ENCODE assay signal across 13 cellular contexts in the genomic region with DNA sequence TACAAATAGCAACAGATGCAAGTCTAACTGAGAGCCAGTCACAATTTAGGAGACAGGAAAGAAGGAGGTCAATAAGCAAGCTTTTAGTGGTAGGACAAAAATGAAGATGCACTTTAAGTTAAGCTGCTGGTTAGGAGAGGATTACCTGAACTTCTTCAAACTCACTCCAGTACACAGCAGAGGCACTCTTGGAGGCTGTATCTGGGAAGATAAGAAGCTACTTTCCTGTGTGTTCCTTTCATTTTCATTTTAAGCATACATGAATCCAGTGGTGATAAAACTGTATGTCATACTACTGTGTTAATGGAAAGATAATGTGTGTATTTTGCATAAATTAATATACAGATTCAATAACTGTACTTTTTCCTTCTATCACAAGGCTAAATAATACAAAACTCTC. TPM values are rescaled to one million over a fixed set of nuclear protein-coding genes. Genes with fewer than 3 reads are reported as not detected.
DNase-seq lines count a peak whose midpoint lies in the region; ATAC-seq and TF ChIP-seq lines count a peak whose summit lies in the region.
"Had no signal": no experiment of that assay in that cellular context is flagged by ENCODE, and none has a peak within 500 bp of the region (broad histone marks: within the 10 kb centered on the region; RNA-seq: fewer than 3 reads in every experiment).

No MANE protein-coding gene starts in this region.

- H4K91ac ChIP-seq in neuronal stem cell (ENCODE audit: low read depth, low read length, poor library complexity): no peak overlapping the region

- H3K27me3 ChIP-seq in neutrophil (no peaks in the 10 kb centered on the region), neuronal stem cell (ENCODE audit: control insufficient read depth in 3 of 3, insufficient read depth in 3 of 3, low read depth in 1 of 3, low read length in 3 of 3) (no peaks in the 10 kb centered on the region)
- H3K27me3 ChIP-seq: breast epithelium had no signal

- H2BK120ac ChIP-seq in neuronal stem cell (ENCODE audit: low read depth, low read length): no peak overlapping the region

- H3K18ac ChIP-seq in neuronal stem cell (ENCODE audit: low read length): no peak overlapping the region

- H3K27ac ChIP-seq in neutrophil (peak overlapping the region; percentile 35), neuronal stem cell (replicated peaks; ENCODE audit: low read length) (no peak overlapping the region)
- H3K27ac ChIP-seq: breast epithelium, parathyroid adenoma, PC-9 had no signal

- H3K36me3 ChIP-seq in neutrophil (peaks cover 67% of the 10 kb centered on the region), neuronal stem cell (replicated peaks in 1 of 2; ENCODE audit: control insufficient read depth in 2 of 2, insufficient read depth in 2 of 2, low read length in 2 of 2) (peaks cover under 1 to 10% of the 10 kb centered on the region in 2 donors)
- H3K36me3 ChIP-seq: breast epithelium had no signal

- H3K14ac ChIP-seq in neuronal stem cell (ENCODE audit: low read length): no peak overlapping the region

- peaks cover 33% of the 10 kb centered on the region for H3K36me3 Mint-ChIP-seq in activated CD8-positive, alpha-beta memory T cell treated with anti-CD3 and anti-CD28 coated beads, Interleukin-2, amount 10 ng/mL, durations not matched to agents 7 days and 5 days
- H3K36me3 Mint-ChIP-seq in activated T-helper 1 cell treated with anti-CD3 and anti-CD28 coated beads, Interleukin-12 subunit alpha, Interleukin-12 subunit beta, Interleukin-2, Interleukin-4 antibody, amounts not matched to agents 30 ng/mL and 10 ng/mL and 1 ng/mL, durations not matched to agents 14 hours and 24 hours and 36 hours (ENCODE audit: low read depth): peaks cover 25% of the 10 kb centered on the region

- H3K27me3 Mint-ChIP-seq in activated CD8-positive, alpha-beta memory T cell treated with anti-CD3 and anti-CD28 coated beads, Interleukin-2, amount 10 ng/mL, durations not matched to agents 7 days and 5 days: no peaks in the 10 kb centered on the region
- H3K27me3 Mint-ChIP-seq in activated T-helper 1 cell treated with anti-CD3 and anti-CD28 coated beads, Interleukin-12 subunit alpha, Interleukin-12 subunit beta, Interleukin-2, Interleukin-4 antibody, amounts not matched to agents 30 ng/mL and 10 ng/mL and 1 ng/mL, durations not matched to agents 14 hours and 24 hours and 36 hours (ENCODE audit: insufficient read depth): no peaks in the 10 kb centered on the region

- H3K9ac ChIP-seq in neuronal stem cell (ENCODE audit: low read depth, low read length, poor library complexity): no peak overlapping the region
- H3K9ac ChIP-seq: parathyroid adenoma had no signal

- H3K4ac ChIP-seq in neuronal stem cell (ENCODE audit: low read length): no peak overlapping the region

- no peak for TF ChIP-seq CTCF in neutrophil (IDR thresholded peaks at IDR 0.05)

- no peak overlapping the region for H2AFZ ChIP-seq in neuronal stem cell (ENCODE audit: low read length)
- H2AFZ ChIP-seq: parathyroid adenoma, PC-9 had no signal

- CTCF ChIA-PET in activated CD8-positive, alpha-beta memory T cell treated with anti-CD3 and anti-CD28 coated beads, Interleukin-2, amount 10 ng/mL, durations not matched to agents 7 days and 5 days (lab: Charles Lee): interaction anchor here (1.4 to 1.8 kb wide), 3 partner anchors 22 to 116 kb away, joined by 4 to 5 read pairs (median 4); no protein-coding TSS in a partner anchor

- peak overlapping the region; percentile 69 for H3K27ac Mint-ChIP-seq in activated CD8-positive, alpha-beta memory T cell treated with anti-CD3 and anti-CD28 coated beads, Interleukin-2, amount 10 ng/mL, durations not matched to agents 7 days and 5 days
- no peak overlapping the region for H3K27ac Mint-ChIP-seq in activated T-helper 1 cell treated with anti-CD3 and anti-CD28 coated beads, Interleukin-12 subunit alpha, Interleukin-12 subunit beta, Interleukin-2, Interleukin-4 antibody, amounts not matched to agents 30 ng/mL and 10 ng/mL and 1 ng/mL, durations not matched to agents 14 hours and 24 hours and 36 hours

- no peak overlapping the region for H2AK5ac ChIP-seq in neuronal stem cell (ENCODE audit: low read depth, low read length)

- H2BK5ac ChIP-seq in neuronal stem cell (ENCODE audit: low read length): no peak overlapping the region

- H3K79me1 ChIP-seq in neuronal stem cell (ENCODE audit: low read depth, low read length): no peaks in the 10 kb centered on the region

- DNase-seq in activated CD8-positive, alpha-beta memory T cell treated with anti-CD3 and anti-CD28 coated beads, Interleukin-2, amount 10 ng/mL, durations not matched to agents 7 days and 5 days: no peak
- DNase-seq in activated CD8-positive, alpha-beta memory T cell treated with anti-CD3 and anti-CD28 coated beads for 24 hours: no peak
- peak; percentile 31 for DNase-seq in Jurkat, Clone E6-1 (ENCODE audit: low read depth, low spot score)
- DNase-seq in activated T-helper 1 cell treated with anti-CD3 and anti-CD28 coated beads, Interleukin-12 subunit alpha, Interleukin-12 subunit beta, Interleukin-2, Interleukin-4 antibody, amounts not matched to agents 30 ng/mL and 10 ng/mL and 1 ng/mL, durations not matched to agents 14 hours and 24 hours and 36 hours (ENCODE audit: low spot score): no peak
- DNase-seq in neuronal stem cell (ENCODE audit: low spot score) (no peak), glomerular visceral epithelial cell (ENCODE audit: extremely low spot score) (no peak), HuH-7.5 (ENCODE audit: low spot score) (no peak)
- DNase-seq: activated CD4-positive, CD25-positive, alpha-beta regulatory T cell; effector memory CD4-positive, alpha-beta T cell; PC-9 had no signal

- no peak overlapping the region for H3K4me3 ChIP-seq in Jurkat, Clone E6-1 (ENCODE audit: low read length)
- H3K4me3 ChIP-seq in neutrophil (ENCODE audit: low read depth in 1 of 2, low read length in 1 of 2) (no peak overlapping the region), neuronal stem cell (ENCODE audit: low read length in 2 of 2) (no peak overlapping the region)
- H3K4me3 ChIP-seq: breast epithelium, PC-9 had no signal

- no peak overlapping the region for H2BK12ac ChIP-seq in neuronal stem cell (ENCODE audit: low read length)

- H3K9me3 ChIP-seq in neutrophil (no peaks in the 10 kb centered on the region), neuronal stem cell (replicated peaks in 1 of 2; ENCODE audit: control insufficient read depth in 2 of 2, insufficient read depth in 1 of 2, low read depth in 1 of 2, low read length in 2 of 2) (peaks cover 0 to 2% of the 10 kb centered on the region in 2 donors)
- H3K9me3 ChIP-seq: breast epithelium had no signal

- no peak overlapping the region for H2BK15ac ChIP-seq in neuronal stem cell (ENCODE audit: low read length)

- peaks cover 22% of the 10 kb centered on the region for H3K4me1 Mint-ChIP-seq in activated CD8-positive, alpha-beta memory T cell treated with anti-CD3 and anti-CD28 coated beads, Interleukin-2, amount 10 ng/mL, durations not matched to agents 7 days and 5 days
- H3K4me1 Mint-ChIP-seq in activated T-helper 1 cell treated with anti-CD3 and anti-CD28 coated beads, Interleukin-12 subunit alpha, Interleukin-12 subunit beta, Interleukin-2, Interleukin-4 antibody, amounts not matched to agents 30 ng/mL and 10 ng/mL and 1 ng/mL, durations not matched to agents 14 hours and 24 hours and 36 hours (ENCODE audit: low read depth): peaks cover 29% of the 10 kb centered on the region

- intact Hi-C loops in activated T-helper 1 cell treated with anti-CD3 and anti-CD28 coated beads, Interleukin-12 subunit alpha, Interleukin-12 subunit beta, Interleukin-2, Interleukin-4 antibody, amounts not matched to agents 30 ng/mL and 10 ng/mL and 1 ng/mL, durations not matched to agents 14 hours and 24 hours and 36 hours (cut with micrococcal nuclease): loop anchor here (2.0 kb wide), 1 partner anchor 47 kb away; no protein-coding TSS in a partner anchor

- H3K23ac ChIP-seq in neuronal stem cell (ENCODE audit: low read depth, low read length, poor library complexity): no peak overlapping the region

- H3K4me2 ChIP-seq in neuronal stem cell (ENCODE audit: insufficient read depth, low read length, poor library complexity, severe bottlenecking): no peak overlapping the region
- H3K4me2 ChIP-seq: PC-9 had no signal

- H4K8ac ChIP-seq in neuronal stem cell (ENCODE audit: low read depth, low read length): no peak overlapping the region

- H3K4me1 ChIP-seq in neutrophil (ENCODE audit: control insufficient read depth in 1 of 2, insufficient read depth in 1 of 2, low read depth in 1 of 2, low read length in 1 of 2) (no peaks in the 10 kb centered on the region), neuronal stem cell (ENCODE audit: control insufficient read depth in 2 of 2, insufficient read depth in 1 of 2, low read depth in 1 of 2, low read length in 2 of 2) (no peaks in the 10 kb centered on the region)
- H3K4me1 ChIP-seq: breast epithelium, parathyroid adenoma had no signal

- H3K9me3 Mint-ChIP-seq in activated CD8-positive, alpha-beta memory T cell treated with anti-CD3 and anti-CD28 coated beads, Interleukin-2, amount 10 ng/mL, durations not matched to agents 7 days and 5 days (ENCODE audit: low read depth): no peaks in the 10 kb centered on the region
- peaks cover 4% of the 10 kb centered on the region for H3K9me3 Mint-ChIP-seq in activated T-helper 1 cell treated with anti-CD3 and anti-CD28 coated beads, Interleukin-12 subunit alpha, Interleukin-12 subunit beta, Interleukin-2, Interleukin-4 antibody, amounts not matched to agents 30 ng/mL and 10 ng/mL and 1 ng/mL, durations not matched to agents 14 hours and 24 hours and 36 hours

- ATAC-seq in activated CD8-positive, alpha-beta memory T cell treated with anti-CD3 and anti-CD28 coated beads, Interleukin-2, amount 10 ng/mL, durations not matched to agents 7 days and 5 days: peak; percentile 87

- H3K4me3 Mint-ChIP-seq in activated CD8-positive, alpha-beta memory T cell treated with anti-CD3 and anti-CD28 coated beads, Interleukin-2, amount 10 ng/mL, durations not matched to agents 7 days and 5 days: peak overlapping the region; percentile 50
- H3K4me3 Mint-ChIP-seq in activated T-helper 1 cell treated with anti-CD3 and anti-CD28 coated beads, Interleukin-12 subunit alpha, Interleukin-12 subunit beta, Interleukin-2, Interleukin-4 antibody, amounts not matched to agents 30 ng/mL and 10 ng/mL and 1 ng/mL, durations not matched to agents 14 hours and 24 hours and 36 hours: peak overlapping the region; percentile 40

RNA-seq across cellular contexts. Expression of gene HYCC2, which starts 49.6 kb away (rescaled TPM):
- 10 to 100 TPM; 33.4 to 37.2 TPM for total RNA-seq in activated CD8-positive, alpha-beta memory T cell treated with anti-CD3 and anti-CD28 coated beads, Interleukin-2, amount 10 ng/mL, durations not matched to agents 7 days and 5 days
- polyA plus RNA-seq in Jurkat, Clone E6-1 (2012; ENCODE audit: insufficient read depth, insufficient read length): 5.3 TPM
- 26.1 and 29.4 TPM in 2 replicates for total RNA-seq in activated T-helper 1 cell treated with anti-CD3 and anti-CD28 coated beads, Interleukin-12 subunit alpha, Interleukin-12 subunit beta, Interleukin-2, Interleukin-4 antibody, amounts not matched to agents 30 ng/mL and 10 ng/mL and 1 ng/mL, durations not matched to agents 14 hours and 24 hours and 36 hours
- 4.2 TPM for polyA plus RNA-seq in neuronal stem cell (2013, experiment 1 of 2)
- polyA plus RNA-seq in neuronal stem cell (2013, experiment 2 of 2): 4.4 TPM

RNA-seq across cellular contexts. Expression of gene NDUFB3, which starts 49.9 kb away (rescaled TPM):
- 100 to 1,000 TPM; 116 to 141 TPM for total RNA-seq in activated CD8-positive, alpha-beta memory T cell treated with anti-CD3 and anti-CD28 coated beads, Interleukin-2, amount 10 ng/mL, durations not matched to agents 7 days and 5 days
- 229 TPM for polyA plus RNA-seq in Jurkat, Clone E6-1 (2012; ENCODE audit: insufficient read depth, insufficient read length)
- total RNA-seq in activated T-helper 1 cell treated with anti-CD3 and anti-CD28 coated beads, Interleukin-12 subunit alpha, Interleukin-12 subunit beta, Interleukin-2, Interleukin-4 antibody, amounts not matched to agents 30 ng/mL and 10 ng/mL and 1 ng/mL, durations not matched to agents 14 hours and 24 hours and 36 hours: 105 and 121 TPM in 2 replicates
- polyA plus RNA-seq in neuronal stem cell (2013, experiment 1 of 2): 120 TPM
- 120 TPM for polyA plus RNA-seq in neuronal stem cell (2013, experiment 2 of 2)

RNA-seq across cellular contexts. Expression of gene ORC2, which starts 58.5 kb away (rescaled TPM):
- 10 to 100 TPM; 54.8 to 57.8 TPM for total RNA-seq in activated CD8-positive, alpha-beta memory T cell treated with anti-CD3 and anti-CD28 coated beads, Interleukin-2, amount 10 ng/mL, durations not matched to agents 7 days and 5 days
- polyA plus RNA-seq in Jurkat, Clone E6-1 (2012; ENCODE audit: insufficient read depth, insufficient read length): 41.6 TPM
- total RNA-seq in activated T-helper 1 cell treated with anti-CD3 and anti-CD28 coated beads, Interleukin-12 subunit alpha, Interleukin-12 subunit beta, Interleukin-2, Interleukin-4 antibody, amounts not matched to agents 30 ng/mL and 10 ng/mL and 1 ng/mL, durations not matched to agents 14 hours and 24 hours and 36 hours: 63.1 and 63.3 TPM in 2 replicates
- 18.4 TPM for polyA plus RNA-seq in neuronal stem cell (2013, experiment 1 of 2)
- 19.3 TPM for polyA plus RNA-seq in neuronal stem cell (2013, experiment 2 of 2)
